26 cellular contexts compared by ENCODE assay signal in genomic region chr13:43267916-43268315, GRCh38.
A peak's percentile ranks its signal among the peaks of the same experiment; 100 is the strongest.
DNase-seq lines count a peak whose midpoint lies in the region; ATAC-seq and TF ChIP-seq lines count a peak whose summit lies in the region.
"Had no signal": no experiment of that assay in that cellular context is flagged by ENCODE, and none has a peak within 500 bp of the region (broad histone marks: within the 10 kb centered on the region; RNA-seq: fewer than 3 reads in every experiment).

No MANE protein-coding gene starts in this region.

- H3K36me3 ChIP-seq in osteoblast (ENCODE audit: insufficient read depth, low read length) (no peaks in the 10 kb centered on the region), vagina (no peaks in the 10 kb centered on the region)
- H3K36me3 ChIP-seq: adrenal gland, neutrophil, tibial artery had no signal

- H4K20me1 ChIP-seq in osteoblast (ENCODE audit: insufficient read depth, low read length): no peaks in the 10 kb centered on the region

- peaks cover 29% of the 10 kb centered on the region for H3K4me1 ChIP-seq in osteoblast (ENCODE audit: insufficient read depth, low read length)
- peaks cover 24% of the 10 kb centered on the region for H3K4me1 ChIP-seq in vagina

- peaks cover 85% of the 10 kb centered on the region for H3K4me1 Mint-ChIP-seq in brain
- peaks cover 34% of the 10 kb centered on the region for H3K4me1 Mint-ChIP-seq in type B pancreatic cell (ENCODE audit: unreplicated experiment)
- H3K4me1 Mint-ChIP-seq: T-helper 17 cell had no signal

- no peaks in the 10 kb centered on the region for H3K27me3 Mint-ChIP-seq in brain
- peaks cover 2% of the 10 kb centered on the region for H3K27me3 Mint-ChIP-seq in type B pancreatic cell

- H3K27ac Mint-ChIP-seq in brain (peak overlapping the region in 3 of 5 experiments; percentile 54 to 94 (median 77)), type B pancreatic cell (no peak overlapping the region)
- H3K27ac Mint-ChIP-seq: activated T-helper 1 cell treated with anti-CD3 and anti-CD28 coated beads, Interleukin-12 subunit alpha, Interleukin-12 subunit beta, Interleukin-2, Interleukin-4 antibody, amounts not matched to agents 30 ng/mL and 10 ng/mL and 1 ng/mL, durations not matched to agents 14 hours and 24 hours and 36 hours; immature natural killer cell; T-helper 17 cell had no signal

- intact Hi-C loops in vagina (cut with DNase I): no loop called here

- H3K27me3 ChIP-seq in osteoblast (ENCODE audit: insufficient read depth, low read length) (no peaks in the 10 kb centered on the region), vagina (no peaks in the 10 kb centered on the region)
- H3K27me3 ChIP-seq: adrenal gland, neutrophil, tibial artery had no signal

- ATAC-seq in HG02870 (IDR thresholded peaks at IDR 0.05; ENCODE audit: unreplicated experiment): peak; percentile 61
- ATAC-seq: K562, sciatic nerve, T-helper 17 cell had no signal

- DNase-seq in GM12865 (ENCODE audit: low read depth) (peak; percentile 40), osteoblast (ENCODE audit: insufficient read length, low spot score, missing footprints) (no peak), mesenteric fat pad (ENCODE audit: low spot score) (no peak), type B pancreatic cell (ENCODE audit: extremely low spot score, unreplicated experiment) (no peak), vagina (ENCODE audit: extremely low spot score in 2 of 2) (no peak)
- DNase-seq: activated CD4-positive, alpha-beta T cell treated with anti-CD3 and anti-CD28 coated beads, Interleukin-2, amount 50 U/mL, for 48 hours; activated naive CD4-positive, alpha-beta T cell treated with Interleukin-2 at 50 U/mL for 16 hours; adrenal gland; C1 segment of cervical spinal cord; COR-L47; DMS53; GOT3; immature natural killer cell; mesendoderm; NCI-H1694 treated with DMSO at 0.1 percent for 48 hours; NCI-H446 treated with DMSO at 0.1 percent for 48 hours; stimulated activated CD4-positive, alpha-beta T cell treated with anti-CD3 and anti-CD28 coated beads, Interleukin-4, amount 100 ng/mL, for 4 hours; T-helper 17 cell; tibial artery had no signal

- peak overlapping the region; percentile 77 for H3K4me2 ChIP-seq in osteoblast (ENCODE audit: insufficient read depth, low read length)

- TF ChIP-seq CTCF in GM12865 (IDR thresholded peaks at IDR 0.05; ENCODE audit: insufficient read depth, low read depth, low read length, missing control alignments): no peak
- no peak for TF ChIP-seq CTCF in brain (conservative IDR thresholded peaks at IDR 0.05)
- no peak for TF ChIP-seq CTCF in osteoblast (IDR thresholded peaks at IDR 0.05; ENCODE audit: extremely low read depth, low read depth, low read length)
- TF ChIP-seq CTCF in type B pancreatic cell (conservative IDR thresholded peaks at IDR 0.05): no peak
- TF ChIP-seq CTCF in vagina (IDR thresholded peaks at IDR 0.05): no peak

- H3K9me3 Mint-ChIP-seq in brain: no peaks in the 10 kb centered on the region
- H3K9me3 Mint-ChIP-seq in type B pancreatic cell: peaks cover under 1% of the 10 kb centered on the region
- H3K9me3 Mint-ChIP-seq: activated T-helper 1 cell treated with anti-CD3 and anti-CD28 coated beads, Interleukin-12 subunit alpha, Interleukin-12 subunit beta, Interleukin-2, Interleukin-4 antibody, amounts not matched to agents 30 ng/mL and 10 ng/mL and 1 ng/mL, durations not matched to agents 14 hours and 24 hours and 36 hours; immature natural killer cell had no signal

- no peak for TF ChIP-seq POLR2A in vagina (IDR thresholded peaks at IDR 0.05)

- no peak overlapping the region for H3K4me3 ChIP-seq in GM12865 (ENCODE audit: low read depth, low read length)
- H3K4me3 ChIP-seq in osteoblast (ENCODE audit: insufficient read depth, low read length): no peak overlapping the region
- H3K4me3 ChIP-seq in vagina: no peak overlapping the region
- H3K4me3 ChIP-seq: adrenal gland, K562, SK-N-MC, tibial artery had no signal

- H3K27ac ChIP-seq in osteoblast (ENCODE audit: low read depth, low read length) (peak overlapping the region; percentile 78), vagina (no peak overlapping the region)
- H3K27ac ChIP-seq: neutrophil, SK-N-MC, tibial artery had no signal

- H3K36me3 Mint-ChIP-seq in brain (peaks cover 12% of the 10 kb centered on the region), type B pancreatic cell (no peaks in the 10 kb centered on the region)
- H3K36me3 Mint-ChIP-seq: immature natural killer cell had no signal

- H3K4me3 Mint-ChIP-seq in brain (no peak overlapping the region), type B pancreatic cell (no peak overlapping the region)
- H3K4me3 Mint-ChIP-seq: activated T-helper 1 cell treated with anti-CD3 and anti-CD28 coated beads, Interleukin-12 subunit alpha, Interleukin-12 subunit beta, Interleukin-2, Interleukin-4 antibody, amounts not matched to agents 30 ng/mL and 10 ng/mL and 1 ng/mL, durations not matched to agents 14 hours and 24 hours and 36 hours; immature natural killer cell; T-helper 17 cell had no signal

- no peaks in the 10 kb centered on the region for H3K79me2 ChIP-seq in osteoblast (ENCODE audit: insufficient read depth, low read length)

- H3K9me3 ChIP-seq in osteoblast (ENCODE audit: low read depth, low read length): no peaks in the 10 kb centered on the region
- no peaks in the 10 kb centered on the region for H3K9me3 ChIP-seq in vagina
- H3K9me3 ChIP-seq: adrenal gland, neutrophil, tibial artery had no signal

- no peak overlapping the region for H2AFZ ChIP-seq in osteoblast (ENCODE audit: low read length)
